Comparison of ENCODE assay signal across 18 cellular contexts in the genomic region with DNA sequence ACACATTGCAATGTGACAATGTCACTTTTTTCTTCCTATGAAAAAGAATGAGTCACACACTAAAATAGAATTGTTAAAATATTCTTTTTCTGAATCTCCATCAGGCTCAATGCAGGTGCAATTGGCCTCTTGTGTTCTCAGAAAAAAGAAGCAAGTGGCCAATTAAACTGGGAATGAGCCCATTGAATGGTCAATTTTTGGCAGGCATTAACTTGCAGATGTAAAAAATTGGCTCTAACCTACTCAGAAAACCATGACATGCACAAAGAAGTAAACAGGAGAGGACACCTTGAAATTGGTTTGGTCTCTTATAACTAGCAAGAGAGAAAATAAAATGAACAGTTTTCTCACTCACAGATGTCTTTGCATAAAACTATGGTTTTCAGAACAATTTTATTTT.
"Had no signal": no experiment of that assay in that cellular context is flagged by ENCODE, and none has a peak within 500 bp of the region (broad histone marks: within the 10 kb centered on the region; RNA-seq: fewer than 3 reads in every experiment).

No MANE protein-coding gene starts in this region.

- H3K36me3 ChIP-seq: brain microvascular endothelial cell, sigmoid colon, thyroid gland had no signal

- H3K9me3 ChIP-seq: sigmoid colon, thyroid gland had no signal

- DNase-seq: activated CD4-positive, alpha-beta T cell treated with anti-CD3 and anti-CD28 coated beads, Interleukin-2, amount 50 U/mL, for 1 hour; activated CD4-positive, CD25-positive, alpha-beta regulatory T cell treated with anti-CD3 and anti-CD28 coated beads, Interleukin-2, amount 50 U/mL, for 72 hours; activated CD8-positive, alpha-beta memory T cell treated with anti-CD3 and anti-CD28 coated beads, Interleukin-2, amount 50 U/mL, for 4 hours; activated effector memory CD4-positive, alpha-beta T cell treated with Interleukin-2 at 50 U/mL for 16 hours; activated naive CD4-positive, alpha-beta T cell treated with anti-CD3 and anti-CD28 coated beads, Interleukin-2, amount 50 U/mL, for 16 hours; activated T-cell treated with anti-CD3 and anti-CD28 coated beads, Interleukin-2, amount 50 U/mL, for 4 hours; aorta; brain microvascular endothelial cell; central memory CD4-positive, alpha-beta T cell; dorsolateral prefrontal cortex; foreskin keratinocyte; occipital lobe; posterior cingulate gyrus; sigmoid colon; stimulated activated CD8-positive, alpha-beta memory T cell treated with anti-CD3 and anti-CD28 coated beads, Interleukin-4, amount 100 ng/mL, for 48 hours; stimulated activated naive CD4-positive, alpha-beta T cell; thyroid gland had no signal

- H3K27ac ChIP-seq: brain microvascular endothelial cell, dorsolateral prefrontal cortex, foreskin keratinocyte, hepatocyte, sigmoid colon, thyroid gland had no signal

- H3K4me1 ChIP-seq: foreskin keratinocyte, sigmoid colon had no signal

- H3K4me3 ChIP-seq: dorsolateral prefrontal cortex, hepatocyte, sigmoid colon, thyroid gland had no signal

- H3K27me3 ChIP-seq: brain microvascular endothelial cell, dorsolateral prefrontal cortex, foreskin keratinocyte, hepatocyte, sigmoid colon, thyroid gland had no signal
